21 cellular contexts compared by ENCODE assay signal in the genomic region with DNA sequence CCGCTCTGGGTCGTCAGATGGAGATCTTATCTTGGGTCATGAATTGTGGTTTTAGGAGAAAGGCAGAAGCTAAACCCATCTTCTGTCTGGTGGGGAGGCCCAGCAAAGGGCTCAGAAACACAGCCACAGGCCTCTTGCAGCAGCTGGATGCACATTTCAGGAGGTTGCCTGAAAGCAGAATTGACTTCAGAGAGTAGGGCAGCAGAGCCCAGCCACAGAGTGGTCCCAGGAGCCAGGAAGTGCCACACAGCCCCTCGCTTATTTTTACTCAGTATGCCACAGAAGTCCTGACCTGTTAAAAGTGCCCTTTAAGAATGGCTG. TPM values are rescaled to one million over a fixed set of nuclear protein-coding genes. Genes with fewer than 3 reads are reported as not detected.
"Had no signal": no experiment of that assay in that cellular context is flagged by ENCODE, and none has a peak within 500 bp of the region (broad histone marks: within the 10 kb centered on the region; RNA-seq: fewer than 3 reads in every experiment).

No MANE protein-coding gene starts in this region.

- H3K36me3 ChIP-seq: ascending aorta, brain microvascular endothelial cell, thoracic aorta, upper lobe of left lung had no signal

- H3K9me3 ChIP-seq: ascending aorta, thoracic aorta, upper lobe of left lung had no signal

- H3K4me3 Mint-ChIP-seq: activated CD4-positive, alpha-beta T cell treated with anti-CD3 and anti-CD28 coated beads for 36 hours; activated naive CD4-positive, alpha-beta T cell treated with anti-CD3 and anti-CD28 coated beads, Interleukin-2, amount 10 ng/mL, durations not matched to agents 7 days and 5 days; activated naive CD8-positive, alpha-beta T cell treated with anti-CD3 and anti-CD28 coated beads, Interleukin-2, amount 10 ng/mL, durations not matched to agents 7 days and 5 days; naive thymus-derived CD4-positive, alpha-beta T cell; stimulated activated naive CD8-positive, alpha-beta T cell treated with anti-CD3 and anti-CD28 coated beads, Interleukin-15, Interleukin-2, amounts not matched to agents 100 ng/mL and 50 ng/mL, for 24 hours had no signal

- DNase-seq: activated CD4-positive, alpha-beta T cell treated with anti-CD3 and anti-CD28 coated beads for 36 hours; activated CD4-positive, alpha-beta T cell treated with anti-CD3 and anti-CD28 coated beads, Interleukin-2, amount 50 U/mL, for 4 hours; activated CD4-positive, CD25-positive, alpha-beta regulatory T cell; activated gamma-delta T cell; activated naive CD4-positive, alpha-beta T cell treated with anti-CD3 and anti-CD28 coated beads, Interleukin-2, amount 10 ng/mL, durations not matched to agents 7 days and 5 days; activated naive CD8-positive, alpha-beta T cell treated with anti-CD3 and anti-CD28 coated beads, Interleukin-2, amount 10 ng/mL, durations not matched to agents 7 days and 5 days; brain microvascular endothelial cell; caudate nucleus; foreskin fibroblast; hippocampal formation; kidney; left colon; midbrain; naive thymus-derived CD4-positive, alpha-beta T cell; stimulated activated CD4-positive, alpha-beta T cell treated with anti-CD3 and anti-CD28 coated beads, Interleukin-4, amount 100 ng/mL, for 1 hour had no signal

- H3K36me3 Mint-ChIP-seq: activated naive CD4-positive, alpha-beta T cell treated with anti-CD3 and anti-CD28 coated beads, Interleukin-2, amount 10 ng/mL, durations not matched to agents 7 days and 5 days; activated naive CD8-positive, alpha-beta T cell treated with anti-CD3 and anti-CD28 coated beads, Interleukin-2, amount 10 ng/mL, durations not matched to agents 7 days and 5 days had no signal

- H3K9me3 Mint-ChIP-seq: activated naive CD4-positive, alpha-beta T cell treated with anti-CD3 and anti-CD28 coated beads, Interleukin-2, amount 10 ng/mL, durations not matched to agents 7 days and 5 days; activated naive CD8-positive, alpha-beta T cell treated with anti-CD3 and anti-CD28 coated beads, Interleukin-2, amount 10 ng/mL, durations not matched to agents 7 days and 5 days; stimulated activated naive CD8-positive, alpha-beta T cell treated with anti-CD3 and anti-CD28 coated beads, Interleukin-15, Interleukin-2, amounts not matched to agents 100 ng/mL and 50 ng/mL, for 24 hours had no signal

- H3K4me3 ChIP-seq: ascending aorta, thoracic aorta, upper lobe of left lung had no signal

- H3K27ac Mint-ChIP-seq: activated CD4-positive, alpha-beta T cell treated with anti-CD3 and anti-CD28 coated beads for 36 hours; activated naive CD4-positive, alpha-beta T cell treated with anti-CD3 and anti-CD28 coated beads, Interleukin-2, amount 10 ng/mL, durations not matched to agents 7 days and 5 days; activated naive CD8-positive, alpha-beta T cell treated with anti-CD3 and anti-CD28 coated beads, Interleukin-2, amount 10 ng/mL, durations not matched to agents 7 days and 5 days; naive thymus-derived CD4-positive, alpha-beta T cell; stimulated activated naive CD8-positive, alpha-beta T cell treated with anti-CD3 and anti-CD28 coated beads, Interleukin-15, Interleukin-2, amounts not matched to agents 100 ng/mL and 50 ng/mL, for 24 hours had no signal

- H3K27me3 ChIP-seq: ascending aorta had no signal

- H3K4me1 Mint-ChIP-seq: activated naive CD4-positive, alpha-beta T cell treated with anti-CD3 and anti-CD28 coated beads, Interleukin-2, amount 10 ng/mL, durations not matched to agents 7 days and 5 days; activated naive CD8-positive, alpha-beta T cell treated with anti-CD3 and anti-CD28 coated beads, Interleukin-2, amount 10 ng/mL, durations not matched to agents 7 days and 5 days had no signal

- H3K27ac ChIP-seq: ascending aorta, brain microvascular endothelial cell, thoracic aorta, upper lobe of left lung had no signal

RNA-seq across cellular contexts. Expression of gene RIPK4, which starts 8.3 kb away (rescaled TPM):
- total RNA-seq: endothelial cell of umbilical vein; T-helper 1 cell treated with Interleukin-12 subunit alpha and Interleukin-12 subunit beta and Interleukin-4 antibody, amounts not matched to agents 30 ng/mL and 1 ng/mL, for 36 hours had no signal
- polyA plus RNA-seq: endothelial cell of umbilical vein had no signal
